ENCODE assay signal across 10 cellular contexts in genomic region chr19:45972944-45973525, GRCh38. TPM values are rescaled to one million over a fixed set of nuclear protein-coding genes. Genes with fewer than 3 reads are reported as not detected.
A peak's percentile ranks its signal among the peaks of the same experiment; 100 is the strongest.
DNase-seq lines count a peak whose midpoint lies in the region; ATAC-seq and TF ChIP-seq lines count a peak whose summit lies in the region.
"Had no signal": no experiment of that assay in that cellular context is flagged by ENCODE, and none has a peak within 500 bp of the region (broad histone marks: within the 10 kb centered on the region; RNA-seq: fewer than 3 reads in every experiment).

No MANE protein-coding gene starts in this region.

- DNase-seq in COLO668 (lab: John Stamatoyannopoulos, UW; ENCODE audit: unreplicated experiment) (peak; percentile 28), IMR-90 (no peak), fibroblast of pulmonary artery (ENCODE audit: low read depth) (no peak), G401 (ENCODE audit: low spot score) (no peak), NCI-H2171 (lab: John Stamatoyannopoulos, UW) (no peak)
- DNase-seq: effector CD8-positive, alpha-beta T cell; kidney glomerular epithelial cell had no signal

- no peak for TF ChIP-seq RAD21 in IMR-90 (IDR thresholded peaks at IDR 0.05; ENCODE audit: low read length)

- BruUV-seq in IMR-90 (replicated peaks; lab: Mats Ljungman, UMichigan), result no TSS peak

- H3K9ac ChIP-seq in IMR-90 (ENCODE audit: low read depth, low read length) (no peak overlapping the region), parathyroid adenoma (no peak overlapping the region)

- no peak overlapping the region for H3K4ac ChIP-seq in IMR-90 (ENCODE audit: low read depth, low read length)

- no peak overlapping the region for H2AK5ac ChIP-seq in IMR-90 (ENCODE audit: low read depth, low read length)

- no peak overlapping the region for H4K91ac ChIP-seq in IMR-90 (ENCODE audit: insufficient read depth, low read depth, low read length)

- no peak overlapping the region for H4K5ac ChIP-seq in IMR-90 (ENCODE audit: low read depth, low read length)

- no peak overlapping the region for H3K18ac ChIP-seq in IMR-90 (ENCODE audit: low read depth, low read length)

- H3K4me1 ChIP-seq in IMR-90 (ENCODE audit: control insufficient read depth, insufficient read depth, low read length), result no peaks in the 10 kb centered on the region
- H3K4me1 ChIP-seq in parathyroid adenoma, result peaks cover 5% of the 10 kb centered on the region

- H2BK15ac ChIP-seq in IMR-90 (ENCODE audit: low read depth, low read length), result no peak overlapping the region

- TF ChIP-seq POLR2A in IMR-90 (IDR thresholded peaks at IDR 0.05; ENCODE audit: low read depth, low read length), result no peak

- in situ Hi-C loops in IMR-90 (cut with MboI; ENCODE audit: low sequenced_read_pairs) (no loop called here), G401 (cut with HindIII; ENCODE audit: low sequenced_read_pairs) (no loop called here)

- H3K4me3 ChIP-seq in IMR-90 (ENCODE audit: insufficient read depth, low read depth, low read length) (no peak overlapping the region), fibroblast of pulmonary artery (replicated peaks; ENCODE audit: low read depth, low read length) (peak overlapping the region; percentile 52), parathyroid adenoma (ENCODE audit: low read depth, low read length) (no peak overlapping the region)

- H4K20me1 ChIP-seq in IMR-90 (ENCODE audit: insufficient read depth, low read length), result no peaks in the 10 kb centered on the region

- H3K14ac ChIP-seq in IMR-90 (replicated peaks; ENCODE audit: low read depth, low read length), result no peak overlapping the region

- no peaks in the 10 kb centered on the region for H3K79me1 ChIP-seq in IMR-90 (ENCODE audit: low read depth in 1 of 2, low read length in 2 of 2)

- H3K9me1 ChIP-seq in IMR-90 (ENCODE audit: insufficient read depth, low read length), result 0 out of 2 replicates have a peak, but pooled peaks cover 2% of the 10 kb centered on the region

- no peak overlapping the region for H2BK20ac ChIP-seq in IMR-90 (ENCODE audit: low read depth, low read length)

- H3K4me2 ChIP-seq in IMR-90 (ENCODE audit: low read depth, low read length) (no peak overlapping the region), parathyroid adenoma (ENCODE audit: low read length) (no peak overlapping the region)

- H2AFZ ChIP-seq in IMR-90 (replicated peaks; ENCODE audit: low read length, poor library complexity), result no peak overlapping the region
- peak overlapping the region; percentile 87 for H2AFZ ChIP-seq in parathyroid adenoma

- no peak overlapping the region for H3K27ac ChIP-seq in IMR-90 (ENCODE audit: insufficient read depth, low read length)
- no peak overlapping the region for H3K27ac ChIP-seq in parathyroid adenoma

- no peaks in the 10 kb centered on the region for H3K79me2 ChIP-seq in parathyroid adenoma

- H3K36me3 ChIP-seq in IMR-90 (ENCODE audit: control insufficient read depth, insufficient read depth, low read length) (no peaks in the 10 kb centered on the region), parathyroid adenoma (ENCODE audit: control insufficient read depth, insufficient read depth, low read length) (no peaks in the 10 kb centered on the region)

- ATAC-seq in IMR-90 (ENCODE audit: low read depth) (0 out of 2 replicates have a peak, but pooled peaks have one; percentile 7), HG02610 (IDR thresholded peaks at IDR 0.05; ENCODE audit: unreplicated experiment) (no peak)

- TF ChIP-seq CTCF in IMR-90 (conservative IDR thresholded peaks at IDR 0.05; ENCODE audit: low read depth, low read length) (no peak), fibroblast of pulmonary artery (IDR thresholded peaks at IDR 0.05; ENCODE audit: low read length, missing control alignments) (no peak), parathyroid adenoma (IDR thresholded peaks at IDR 0.05) (no peak)

- H3K27me3 ChIP-seq in IMR-90 (ENCODE audit: control insufficient read depth, insufficient read depth, low read length), result peaks cover 73% of the 10 kb centered on the region
- no peaks in the 10 kb centered on the region for H3K27me3 ChIP-seq in parathyroid adenoma (ENCODE audit: control insufficient read depth, insufficient read depth, low read length)

- 0% methylated on average over 1 of the region's 52 CpGs; no CpG with 5 or more reads in 1 of the 2 experiments for WGBS in IMR-90 (ENCODE audit: extremely low coverage in 2 of 2, insufficient read length in 1 of 2), 2 experiments

- POLR2A ChIA-PET in IMR-90 (lab: Charles Lee; ENCODE audit: unreplicated experiment), result no interaction called here

- H3K9me3 ChIP-seq in IMR-90 (ENCODE audit: control insufficient read depth, insufficient read depth, low read length) (peaks cover 4% of the 10 kb centered on the region; the same call in 1 of the 2 replicates), parathyroid adenoma (ENCODE audit: control insufficient read depth, low read length) (no peaks in the 10 kb centered on the region)

- intact Hi-C loops in IMR-90 (cut with micrococcal nuclease), result no loop called here

- CTCF ChIA-PET in IMR-90 (lab: Yijun Ruan, JAX), result no interaction called here

- no peak overlapping the region for H3K56ac ChIP-seq in IMR-90 (ENCODE audit: extremely low read depth, insufficient read depth, low read length)

- H3K23ac ChIP-seq in IMR-90 (ENCODE audit: low read depth, low read length), result no peak overlapping the region

- no peak overlapping the region for H2AK9ac ChIP-seq in IMR-90 (replicated peaks; ENCODE audit: low read depth, low read length, poor library complexity)

- dilution Hi-C loops in IMR-90 (cut with HindIII; ENCODE audit: low sequenced_read_pairs, unreplicated experiment), result no loop called here

- no peak overlapping the region for H2BK5ac ChIP-seq in IMR-90 (ENCODE audit: low read depth, low read length, poor library complexity, severe bottlenecking)

- H4K8ac ChIP-seq in IMR-90 (ENCODE audit: low read depth in 2 of 2, low read length in 2 of 2), result no peak overlapping the region

- no peak overlapping the region for H2BK120ac ChIP-seq in IMR-90 (ENCODE audit: low read depth, low read length)

TF ChIP-seq in IMR-90, 13 proteins besides CTCF, POLR2A, EP300 and RAD21:
- TF ChIP-seq NFE2L2 (IDR thresholded peaks at IDR 0.05; ENCODE audit: low read depth, low read length) (no peak), USF2 (IDR thresholded peaks at IDR 0.05; ENCODE audit: low read depth, low read length) (no peak), MAZ (IDR thresholded peaks at IDR 0.05; ENCODE audit: borderline replicate concordance, low read depth, low read length) (no peak), RCOR1 (IDR thresholded peaks at IDR 0.05; ENCODE audit: insufficient replicate concordance, low read length) (no peak), ELK1 (IDR thresholded peaks at IDR 0.05; ENCODE audit: borderline replicate concordance, low read depth, low read length) (no peak), CHD1 (IDR thresholded peaks at IDR 0.05; ENCODE audit: low read depth, low read length) (no peak)

RNA-seq across cellular contexts. Expression of gene NOVA2, which starts 0.6 kb away (rescaled TPM):
- not detected in 2 replicates for total RNA-seq in IMR-90 (2012; rRNA removed)
- 0.03 TPM in 1 of 2 replicates, not detected in the other for polyA plus RNA-seq in IMR-90 (2012; rRNA removed)
- polyA plus RNA-seq in IMR-90 (2012; cell fraction: cytosol; rRNA removed), result 0.02 and 0.03 TPM in 2 replicates
- 0.05 and 0.06 TPM in 2 replicates for polyA plus RNA-seq in IMR-90 (2012; cell fraction: nucleus; rRNA removed; ENCODE audit: low replicate concordance)
- total RNA-seq in G401 (2014; rRNA removed; shearing (Covaris generic)), result not detected in 2 replicates

RNA-seq across cellular contexts. Expression of gene CCDC61, which starts 22.2 kb away (rescaled TPM):
- 3.2 and 3.6 TPM in 2 replicates for total RNA-seq in IMR-90 (2012; rRNA removed)
- 9.1 and 10.0 TPM in 2 replicates for polyA plus RNA-seq in IMR-90 (2012; rRNA removed)
- 2.6 and 10.5 TPM in 2 replicates for polyA plus RNA-seq in IMR-90 (2012; cell fraction: cytosol; rRNA removed)
- polyA plus RNA-seq in IMR-90 (2012; cell fraction: nucleus; rRNA removed; ENCODE audit: low replicate concordance), result 26.6 and 45.3 TPM in 2 replicates
- 6.6 and 9.5 TPM in 2 replicates for total RNA-seq in G401 (2014; rRNA removed; shearing (Covaris generic))

RNA-seq across cellular contexts. Expression of gene PGLYRP1, which starts 49.8 kb away (rescaled TPM):
- total RNA-seq in IMR-90 (2012; rRNA removed), result not detected in 2 replicates
- polyA plus RNA-seq in IMR-90 (2012; rRNA removed), result not detected in 2 replicates
- polyA plus RNA-seq in IMR-90 (2012; cell fraction: cytosol; rRNA removed), result not detected in 2 replicates
- polyA plus RNA-seq in IMR-90 (2012; cell fraction: nucleus; rRNA removed; ENCODE audit: low replicate concordance), result not detected in 2 replicates
- not detected in 2 replicates for total RNA-seq in G401 (2014; rRNA removed; shearing (Covaris generic))
- total RNA-seq: T-helper 2 cell treated with Interferon-gamma antibody and Interleukin-4, amounts not matched to agents 100 ng/mL and 5 ng/mL, for 36 hours had no signal

RNA-seq across cellular contexts. Expression of gene NANOS2, which starts 58.5 kb away (rescaled TPM):
- total RNA-seq in IMR-90 (2012; rRNA removed), result not detected in 2 replicates
- not detected in 2 replicates for polyA plus RNA-seq in IMR-90 (2012; rRNA removed)
- polyA plus RNA-seq in IMR-90 (2012; cell fraction: cytosol; rRNA removed), result not detected in 2 replicates
- polyA plus RNA-seq in IMR-90 (2012; cell fraction: nucleus; rRNA removed; ENCODE audit: low replicate concordance), result not detected in 2 replicates
- total RNA-seq in G401 (2014; rRNA removed; shearing (Covaris generic)), result 0.07 TPM in 1 of 2 replicates, not detected in the other
- total RNA-seq: T-helper 2 cell treated with Interferon-gamma antibody and Interleukin-4, amounts not matched to agents 100 ng/mL and 5 ng/mL, for 36 hours had no signal
